35 cellular contexts compared by ENCODE assay signal in the genomic region with DNA sequence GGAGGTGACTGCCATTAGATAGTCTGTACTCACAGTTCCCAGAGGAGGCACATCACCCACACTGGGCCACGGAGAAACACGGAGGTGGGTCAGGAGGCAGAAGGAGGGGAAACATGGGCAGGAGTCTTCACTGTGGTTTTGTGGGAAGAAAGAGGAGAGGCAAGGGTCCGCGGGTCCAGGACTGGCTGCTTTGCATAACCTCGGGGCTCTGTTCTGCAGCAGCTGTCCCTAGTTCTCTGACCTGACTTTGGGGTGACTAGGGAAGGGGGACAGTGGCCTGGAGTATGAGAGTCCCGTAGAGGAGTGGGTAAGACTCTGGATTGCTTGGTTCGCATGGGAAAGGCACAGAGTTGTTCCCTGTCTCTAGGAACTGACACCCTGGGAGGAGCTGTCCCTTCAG.
"Had no signal": no experiment of that assay in that cellular context is flagged by ENCODE, and none has a peak within 500 bp of the region (broad histone marks: within the 10 kb centered on the region; RNA-seq: fewer than 3 reads in every experiment).

No MANE protein-coding gene starts in this region.

- H3K4me3 ChIP-seq: adrenal gland, ascending aorta, cardiac muscle cell had no signal

- H3K27ac Mint-ChIP-seq: activated B cell treated with CpG ODN at 0.5 μM for 24 hours; activated CD4-positive, alpha-beta memory T cell treated with anti-CD3 and anti-CD28 coated beads for 36 hours; activated CD4-positive, alpha-beta T cell treated with anti-CD3 and anti-CD28 coated beads, Interleukin-2, amount 10 ng/mL, durations not matched to agents 24 days and 14 days; activated CD8-positive, alpha-beta T cell treated with anti-CD3 and anti-CD28 coated beads for 36 hours; activated naive CD4-positive, alpha-beta T cell treated with anti-CD3 and anti-CD28 coated beads, Interleukin-2, amount 50 U/mL, for 72 hours; activated naive CD8-positive, alpha-beta T cell treated with anti-CD3 and anti-CD28 coated beads for 36 hours; activated T-cell treated with anti-CD3 and anti-CD28 coated beads, Interleukin-2, amount 50 U/mL, for 72 hours; activated T-helper 1 cell treated with anti-CD3 and anti-CD28 coated beads, Interleukin-12 subunit alpha, Interleukin-12 subunit beta, Interleukin-2, Interleukin-4 antibody, amounts not matched to agents 30 ng/mL and 10 ng/mL and 1 ng/mL, durations not matched to agents 14 hours and 24 hours and 36 hours; activated T-helper 17 cell treated with anti-CD3 and anti-CD28 coated beads, Interleukin-2, amount 50 U/mL, for 72 hours; T-helper 1 cell treated with Interleukin-12 subunit alpha and Interleukin-12 subunit beta and Interleukin-4 antibody, amounts not matched to agents 30 μg/mL and 1 μg/mL, for 36 hours; T-helper 2 cell treated with Interferon-gamma antibody and Interleukin-4, amounts not matched to agents 5 μg/mL and 100 μg/mL, for 36 hours had no signal

- H3K27me3 ChIP-seq: adrenal gland, ascending aorta, cardiac muscle cell had no signal

- H3K27me3 Mint-ChIP-seq: activated CD4-positive, alpha-beta memory T cell treated with anti-CD3 and anti-CD28 coated beads for 36 hours; activated CD4-positive, alpha-beta T cell treated with anti-CD3 and anti-CD28 coated beads, Interleukin-2, amount 10 ng/mL, durations not matched to agents 24 days and 14 days; activated CD8-positive, alpha-beta T cell treated with anti-CD3 and anti-CD28 coated beads for 36 hours; activated naive CD8-positive, alpha-beta T cell treated with anti-CD3 and anti-CD28 coated beads for 36 hours; brain had no signal

- H3K4me1 ChIP-seq: adrenal gland, ascending aorta had no signal

- DNase-seq: activated B cell treated with CpG ODN at 0.5 μM for 24 hours; activated CD4-positive, alpha-beta memory T cell treated with anti-CD3 and anti-CD28 coated beads for 36 hours; activated CD4-positive, alpha-beta T cell treated with anti-CD3 and anti-CD28 coated beads for 4 hours; activated CD4-positive, alpha-beta T cell treated with anti-CD3 and anti-CD28 coated beads, Interleukin-2, amount 10 ng/mL, durations not matched to agents 24 days and 14 days; activated CD4-positive, alpha-beta T cell treated with anti-CD3 and anti-CD28 coated beads, Interleukin-2, amount 50 U/mL, for 1 hour; activated CD4-positive, alpha-beta T cell treated with anti-CD3 and anti-CD28 coated beads, Interleukin-2, amount 50 U/mL, for 4 hours; activated CD4-positive, CD25-positive, alpha-beta regulatory T cell treated with anti-CD3 and anti-CD28 coated beads, Interleukin-2, amount 50 U/mL, for 72 hours; activated CD8-positive, alpha-beta memory T cell treated with anti-CD3 and anti-CD28 coated beads, Interleukin-2, amount 50 U/mL, for 4 hours; activated CD8-positive, alpha-beta T cell treated with anti-CD3 and anti-CD28 coated beads for 36 hours; activated effector memory CD4-positive, alpha-beta T cell treated with anti-CD3 and anti-CD28 coated beads, Interleukin-2, amount 50 U/mL, for 16 hours; activated gamma-delta T cell treated with Interleukin-2 at 50 U/mL for 16 hours; activated naive CD4-positive, alpha-beta T cell treated with anti-CD3 and anti-CD28 coated beads, Interleukin-2, amount 50 U/mL, for 16 hours; activated naive CD4-positive, alpha-beta T cell treated with Interleukin-2 at 50 U/mL for 16 hours; activated naive CD8-positive, alpha-beta T cell treated with anti-CD3 and anti-CD28 coated beads for 36 hours; activated T-cell treated with anti-CD3 and anti-CD28 coated beads for 4 hours; activated T-cell treated with anti-CD3 and anti-CD28 coated beads, Interleukin-2, amount 50 U/mL, for 1 hour; activated T-cell treated with anti-CD3 and anti-CD28 coated beads, Interleukin-2, amount 50 U/mL, for 4 hours; activated T-cell treated with anti-CD3 and anti-CD28 coated beads, Interleukin-2, amount 50 U/mL, for 72 hours; amniotic stem cell; caudate nucleus; cerebellar nuclear complex; T-helper 1 cell; T-helper 2 cell; T-helper 9 cell had no signal

- H3K36me3 Mint-ChIP-seq: activated CD4-positive, alpha-beta memory T cell treated with anti-CD3 and anti-CD28 coated beads for 36 hours; activated naive CD4-positive, alpha-beta T cell treated with anti-CD3 and anti-CD28 coated beads, Interleukin-2, amount 50 U/mL, for 72 hours; activated naive CD8-positive, alpha-beta T cell treated with anti-CD3 and anti-CD28 coated beads for 36 hours; brain had no signal

- H3K9me3 Mint-ChIP-seq: activated B cell treated with CpG ODN at 0.5 μM for 24 hours; activated CD4-positive, alpha-beta memory T cell treated with anti-CD3 and anti-CD28 coated beads for 36 hours; activated CD4-positive, alpha-beta T cell treated with anti-CD3 and anti-CD28 coated beads, Interleukin-2, amount 10 ng/mL, durations not matched to agents 24 days and 14 days; activated CD8-positive, alpha-beta T cell treated with anti-CD3 and anti-CD28 coated beads for 36 hours; activated naive CD8-positive, alpha-beta T cell treated with anti-CD3 and anti-CD28 coated beads for 36 hours; activated T-cell treated with anti-CD3 and anti-CD28 coated beads, Interleukin-2, amount 50 U/mL, for 4 hours; activated T-cell treated with anti-CD3 and anti-CD28 coated beads, Interleukin-2, amount 50 U/mL, for 72 hours; activated T-helper 1 cell treated with anti-CD3 and anti-CD28 coated beads, Interleukin-12 subunit alpha, Interleukin-12 subunit beta, Interleukin-2, Interleukin-4 antibody, amounts not matched to agents 30 ng/mL and 10 ng/mL and 1 ng/mL, durations not matched to agents 14 hours and 24 hours and 36 hours; activated T-helper 17 cell treated with anti-CD3 and anti-CD28 coated beads, Interleukin-2, amount 50 U/mL, for 72 hours; T-helper 1 cell treated with Interleukin-12 subunit alpha and Interleukin-12 subunit beta and Interleukin-4 antibody, amounts not matched to agents 30 μg/mL and 1 μg/mL, for 36 hours; T-helper 2 cell treated with Interferon-gamma antibody and Interleukin-4, amounts not matched to agents 5 μg/mL and 100 μg/mL, for 36 hours had no signal

- H3K9me3 ChIP-seq: adrenal gland, ascending aorta had no signal

- H3K27ac ChIP-seq: adrenal gland, ascending aorta, cardiac muscle cell, VCaP had no signal

- H3K4me1 Mint-ChIP-seq: activated B cell treated with CpG ODN at 0.5 μM for 24 hours; activated CD4-positive, alpha-beta T cell treated with anti-CD3 and anti-CD28 coated beads, Interleukin-2, amount 10 ng/mL, durations not matched to agents 24 days and 14 days; activated naive CD8-positive, alpha-beta T cell treated with anti-CD3 and anti-CD28 coated beads for 36 hours; activated T-helper 17 cell treated with anti-CD3 and anti-CD28 coated beads, Interleukin-2, amount 50 U/mL, for 72 hours; brain; central memory CD8-positive, alpha-beta T cell had no signal

- H3K4me3 Mint-ChIP-seq: activated B cell treated with CpG ODN at 0.5 μM for 24 hours; activated CD4-positive, alpha-beta memory T cell treated with anti-CD3 and anti-CD28 coated beads for 36 hours; activated CD4-positive, alpha-beta T cell treated with anti-CD3 and anti-CD28 coated beads, Interleukin-2, amount 10 ng/mL, durations not matched to agents 24 days and 14 days; activated CD8-positive, alpha-beta T cell treated with anti-CD3 and anti-CD28 coated beads for 36 hours; activated naive CD8-positive, alpha-beta T cell treated with anti-CD3 and anti-CD28 coated beads for 36 hours; activated T-cell treated with anti-CD3 and anti-CD28 coated beads, Interleukin-2, amount 50 U/mL, for 4 hours; activated T-cell treated with anti-CD3 and anti-CD28 coated beads, Interleukin-2, amount 50 U/mL, for 72 hours; activated T-helper 1 cell treated with anti-CD3 and anti-CD28 coated beads, Interleukin-12 subunit alpha, Interleukin-12 subunit beta, Interleukin-2, Interleukin-4 antibody, amounts not matched to agents 30 ng/mL and 10 ng/mL and 1 ng/mL, durations not matched to agents 14 hours and 24 hours and 36 hours; activated T-helper 17 cell treated with anti-CD3 and anti-CD28 coated beads, Interleukin-2, amount 50 U/mL, for 72 hours; brain; central memory CD8-positive, alpha-beta T cell; T-helper 1 cell treated with Interleukin-12 subunit alpha and Interleukin-12 subunit beta and Interleukin-4 antibody, amounts not matched to agents 30 μg/mL and 1 μg/mL, for 36 hours; T-helper 2 cell treated with Interferon-gamma antibody and Interleukin-4, amounts not matched to agents 5 μg/mL and 100 μg/mL, for 36 hours had no signal

- H3K36me3 ChIP-seq: adrenal gland, ascending aorta, cardiac muscle cell had no signal
